ENCODE assay signal across 11 cellular contexts in the genomic region with DNA sequence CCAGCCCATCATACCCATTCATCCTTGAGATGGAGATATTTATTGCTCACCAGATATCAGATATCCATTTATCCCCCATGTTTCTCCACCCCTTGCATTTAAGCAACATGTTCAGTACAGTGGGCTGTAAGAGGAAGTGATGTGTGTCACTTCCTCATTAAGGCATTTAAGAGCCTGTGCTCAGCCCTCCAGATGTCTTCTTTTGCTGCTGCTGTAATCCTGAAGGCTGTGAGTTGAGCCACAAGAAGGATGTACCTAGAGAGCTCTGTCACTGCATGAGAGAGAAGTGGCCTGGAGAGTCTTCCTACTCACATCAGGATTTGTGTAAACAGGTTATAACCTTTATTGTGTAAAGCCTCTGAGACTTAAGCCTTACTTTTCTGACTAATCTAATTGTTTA.
DNase-seq lines count a peak whose midpoint lies in the region; ATAC-seq, FAIRE-seq and TF ChIP-seq lines count a peak whose summit lies in the region.
"Had no signal": no experiment of that assay in that cellular context is flagged by ENCODE, and none has a peak within 500 bp of the region (broad histone marks: within the 10 kb centered on the region; RNA-seq: fewer than 3 reads in every experiment).

No MANE protein-coding gene starts in this region.

- no peaks in the 10 kb centered on the region for H3K9me3 ChIP-seq in naive thymus-derived CD4-positive, alpha-beta T cell (ENCODE audit: control insufficient read depth in 2 of 3, low read length in 3 of 3)
- no peaks in the 10 kb centered on the region for H3K9me3 ChIP-seq in thyroid gland

- H3K27ac ChIP-seq in naive thymus-derived CD4-positive, alpha-beta T cell (ENCODE audit: low read depth, low read length) = no peak overlapping the region
- H3K27ac ChIP-seq in thyroid gland = no peak overlapping the region
- H3K27ac ChIP-seq: KMS-11 had no signal

- peak; percentile 0 for DNase-seq in RKO (ENCODE audit: low spot score)
- no peak for DNase-seq in naive thymus-derived CD4-positive, alpha-beta T cell
- no peak for DNase-seq in HTR-8/SVneo (ENCODE audit: insufficient read length, low spot score)
- DNase-seq in thyroid gland = no peak
- DNase-seq in AG08395 (ENCODE audit: low spot score) = no peak
- DNase-seq: activated naive CD8-positive, alpha-beta T cell treated with anti-CD3 and anti-CD28 coated beads, Interleukin-2, amount 10 ng/mL, durations not matched to agents 7 days and 5 days; nephron progenitor cell had no signal

- H3K4me1 Mint-ChIP-seq in naive thymus-derived CD4-positive, alpha-beta T cell = no peaks in the 10 kb centered on the region
- H3K4me1 Mint-ChIP-seq: activated naive CD8-positive, alpha-beta T cell treated with anti-CD3 and anti-CD28 coated beads, Interleukin-2, amount 10 ng/mL, durations not matched to agents 7 days and 5 days had no signal

- TF ChIP-seq CTCF in thyroid gland (IDR thresholded peaks at IDR 0.05) = no peak

- peaks cover 0 to 5% (median 5%) of the 10 kb centered on the region in 5 donors for H3K27me3 Mint-ChIP-seq in naive thymus-derived CD4-positive, alpha-beta T cell
- H3K27me3 Mint-ChIP-seq: activated naive CD8-positive, alpha-beta T cell treated with anti-CD3 and anti-CD28 coated beads, Interleukin-2, amount 10 ng/mL, durations not matched to agents 7 days and 5 days had no signal

- H3K4me1 ChIP-seq in naive thymus-derived CD4-positive, alpha-beta T cell (ENCODE audit: control insufficient read depth in 2 of 2, insufficient read depth in 2 of 2, low read length in 2 of 2) = no peaks in the 10 kb centered on the region
- no peaks in the 10 kb centered on the region for H3K4me1 ChIP-seq in thyroid gland

- H3K36me3 ChIP-seq in naive thymus-derived CD4-positive, alpha-beta T cell (ENCODE audit: control insufficient read depth in 2 of 3, insufficient read depth in 3 of 3, low read length in 3 of 3) = no peaks in the 10 kb centered on the region
- no peaks in the 10 kb centered on the region for H3K36me3 ChIP-seq in thyroid gland

- no peak overlapping the region for H3K27ac Mint-ChIP-seq in naive thymus-derived CD4-positive, alpha-beta T cell
- H3K27ac Mint-ChIP-seq: activated naive CD8-positive, alpha-beta T cell treated with anti-CD3 and anti-CD28 coated beads, Interleukin-2, amount 10 ng/mL, durations not matched to agents 7 days and 5 days; nephron progenitor cell had no signal

- POLR2A ChIA-PET in naive thymus-derived CD4-positive, alpha-beta T cell (lab: Charles Lee) = no interaction called here

- H3K4me3 Mint-ChIP-seq in naive thymus-derived CD4-positive, alpha-beta T cell = no peak overlapping the region
- H3K4me3 Mint-ChIP-seq: activated naive CD8-positive, alpha-beta T cell treated with anti-CD3 and anti-CD28 coated beads, Interleukin-2, amount 10 ng/mL, durations not matched to agents 7 days and 5 days; nephron progenitor cell had no signal

- no peak for TF ChIP-seq POLR2A in thyroid gland (IDR thresholded peaks at IDR 0.05)

- no peaks in the 10 kb centered on the region for H3K36me3 Mint-ChIP-seq in naive thymus-derived CD4-positive, alpha-beta T cell
- H3K36me3 Mint-ChIP-seq: activated naive CD8-positive, alpha-beta T cell treated with anti-CD3 and anti-CD28 coated beads, Interleukin-2, amount 10 ng/mL, durations not matched to agents 7 days and 5 days had no signal

- H3K9me3 Mint-ChIP-seq in naive thymus-derived CD4-positive, alpha-beta T cell = peaks cover 0 to 11% (median 0%) of the 10 kb centered on the region in 11 donors

- no peak for FAIRE-seq in HTR-8/SVneo (lab: Jason Lieb, UNC)

- no peaks in the 10 kb centered on the region for H3K27me3 ChIP-seq in naive thymus-derived CD4-positive, alpha-beta T cell (ENCODE audit: control insufficient read depth in 2 of 2, insufficient read depth in 2 of 2, low read length in 2 of 2)
- H3K27me3 ChIP-seq in thyroid gland = no peaks in the 10 kb centered on the region

- no peak overlapping the region for H3K4me3 ChIP-seq in naive thymus-derived CD4-positive, alpha-beta T cell (ENCODE audit: low read length)
- H3K4me3 ChIP-seq in thyroid gland (replicated peaks in 1 of 3) = no peak overlapping the region

- peak; percentile 79 for ATAC-seq in GM19395 (IDR thresholded peaks at IDR 0.05; ENCODE audit: unreplicated experiment)
- peak; percentile 85 for ATAC-seq in HG03139 (IDR thresholded peaks at IDR 0.05; ENCODE audit: unreplicated experiment)
- ATAC-seq in naive thymus-derived CD4-positive, alpha-beta T cell = peak; percentile 53
- no peak for ATAC-seq in HG03457 (IDR thresholded peaks at IDR 0.05; ENCODE audit: unreplicated experiment)

- CTCF ChIA-PET in naive thymus-derived CD4-positive, alpha-beta T cell (lab: Charles Lee) = no interaction called here

- intact Hi-C loops in naive thymus-derived CD4-positive, alpha-beta T cell (cut with micrococcal nuclease) = no loop called here
- intact Hi-C loops in thyroid gland (cut with DNase I) = no loop called here
